9 cellular contexts compared by ENCODE assay signal in the genomic region with DNA sequence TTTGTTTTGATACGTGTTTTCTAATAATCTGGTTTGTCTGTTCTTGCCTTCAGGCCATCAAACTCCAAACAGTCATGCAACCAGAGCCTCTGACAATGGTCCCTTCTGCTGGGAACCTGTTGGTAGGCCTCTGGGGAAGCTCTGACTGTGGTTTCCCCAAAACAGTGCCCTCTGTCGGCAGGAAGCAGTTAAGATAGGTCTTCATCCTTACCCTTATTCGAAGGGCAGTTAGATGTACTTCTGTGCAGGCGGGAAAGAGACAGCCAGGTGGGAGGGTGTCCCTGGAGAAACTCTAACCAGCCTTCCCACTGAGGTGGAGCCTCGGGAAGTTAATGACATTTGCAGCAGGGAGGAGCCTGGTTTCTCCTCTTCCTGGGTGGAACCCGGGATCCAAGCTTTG.
DNase-seq lines count a peak whose midpoint lies in the region; ATAC-seq, FAIRE-seq and TF ChIP-seq lines count a peak whose summit lies in the region.
"Had no signal": no experiment of that assay in that cellular context is flagged by ENCODE, and none has a peak within 500 bp of the region (broad histone marks: within the 10 kb centered on the region; RNA-seq: fewer than 3 reads in every experiment).

No MANE protein-coding gene starts in this region.

- no peaks in the 10 kb centered on the region for H3K4me1 ChIP-seq in keratinocyte (ENCODE audit: control insufficient read depth, extremely low read depth, insufficient read depth, low read length)
- H3K4me1 ChIP-seq: parathyroid adenoma had no signal

- ATAC-seq in HG02610 (IDR thresholded peaks at IDR 0.05; ENCODE audit: unreplicated experiment), result peak; percentile 68
- no peak for ATAC-seq in GM21526 (IDR thresholded peaks at IDR 0.05; ENCODE audit: low FRiP score, unreplicated experiment)

- H3K4me1 Mint-ChIP-seq in activated CD4-positive, alpha-beta T cell treated with anti-CD3 and anti-CD28 coated beads, Interleukin-2, amount 10 ng/mL, durations not matched to agents 24 days and 14 days, result no peaks in the 10 kb centered on the region

- no peak overlapping the region for H3K4me3 ChIP-seq in keratinocyte (ENCODE audit: control insufficient read depth in 2 of 3, extremely low read depth in 1 of 3, insufficient read depth in 2 of 3, low read depth in 1 of 3, low read length in 3 of 3)

- H3K4me2 ChIP-seq in keratinocyte (ENCODE audit: control insufficient read depth, extremely low read depth, insufficient read depth, low read depth, low read length), result no peak overlapping the region

- no peak overlapping the region for H2AFZ ChIP-seq in keratinocyte (ENCODE audit: control insufficient read depth, low read length)
- H2AFZ ChIP-seq: parathyroid adenoma had no signal

- peak; percentile 64 for DNase-seq in activated CD4-positive, alpha-beta T cell treated with anti-CD3 and anti-CD28 coated beads, Interleukin-2, amount 10 ng/mL, durations not matched to agents 24 days and 14 days
- no peak for DNase-seq in activated CD4-positive, alpha-beta T cell treated with anti-CD3 and anti-CD28 coated beads for 4 hours
- DNase-seq in RPMI7951 (ENCODE audit: low read depth) (peak; percentile 40), keratinocyte (ENCODE audit: low read depth, low spot score) (no peak), NK-92 (lab: John Stamatoyannopoulos, UW; ENCODE audit: unreplicated experiment) (no peak), GF-D8 (lab: John Stamatoyannopoulos, UW) (no peak)

- H3K9me3 Mint-ChIP-seq in activated CD4-positive, alpha-beta T cell treated with anti-CD3 and anti-CD28 coated beads, Interleukin-2, amount 10 ng/mL, durations not matched to agents 24 days and 14 days, result peaks cover 4% of the 10 kb centered on the region

- H3K9me3 ChIP-seq in keratinocyte (ENCODE audit: control insufficient read depth, low read depth, low read length), result no peaks in the 10 kb centered on the region

- no peaks in the 10 kb centered on the region for H3K9me1 ChIP-seq in keratinocyte (ENCODE audit: control insufficient read depth, extremely low read depth, insufficient read depth, low read length)

- no peaks in the 10 kb centered on the region for H3K36me3 Mint-ChIP-seq in activated CD4-positive, alpha-beta T cell treated with anti-CD3 and anti-CD28 coated beads, Interleukin-2, amount 10 ng/mL, durations not matched to agents 24 days and 14 days (ENCODE audit: low read depth)

- H3K36me3 ChIP-seq in keratinocyte (ENCODE audit: control insufficient read depth in 2 of 2, extremely low read depth in 1 of 2, insufficient read depth in 2 of 2, low read length in 2 of 2), result no peaks in the 10 kb centered on the region

- no peak overlapping the region for H3K27ac Mint-ChIP-seq in activated CD4-positive, alpha-beta T cell treated with anti-CD3 and anti-CD28 coated beads, Interleukin-2, amount 10 ng/mL, durations not matched to agents 24 days and 14 days

- no peaks in the 10 kb centered on the region for H4K20me1 ChIP-seq in keratinocyte (ENCODE audit: control insufficient read depth, extremely low read depth, insufficient read depth, low read length)

- H3K9ac ChIP-seq in keratinocyte (ENCODE audit: control insufficient read depth, extremely low read depth, insufficient read depth, low read length), result no peak overlapping the region
- H3K9ac ChIP-seq: parathyroid adenoma had no signal

- H3K27me3 Mint-ChIP-seq in activated CD4-positive, alpha-beta T cell treated with anti-CD3 and anti-CD28 coated beads, Interleukin-2, amount 10 ng/mL, durations not matched to agents 24 days and 14 days, result no peaks in the 10 kb centered on the region

- FAIRE-seq in keratinocyte (lab: Jason Lieb, UNC), result no peak

- intact Hi-C loops in activated CD4-positive, alpha-beta T cell treated with anti-CD3 and anti-CD28 coated beads, Interleukin-2, amount 10 ng/mL, durations not matched to agents 24 days and 14 days (cut with micrococcal nuclease), result no loop called here

- H3K27me3 ChIP-seq in keratinocyte (ENCODE audit: control insufficient read depth, extremely low read depth, insufficient read depth, low read length), result no peaks in the 10 kb centered on the region

- no peaks in the 10 kb centered on the region for H3K79me2 ChIP-seq in keratinocyte (ENCODE audit: control insufficient read depth, insufficient read depth, low read length)
- H3K79me2 ChIP-seq: parathyroid adenoma had no signal

- dilution Hi-C loops in keratinocyte (cut with MboI; ENCODE audit: extremely low pct_ligation_motif_present, low sequenced_read_pairs), result no loop called here

- H3K4me3 Mint-ChIP-seq in activated CD4-positive, alpha-beta T cell treated with anti-CD3 and anti-CD28 coated beads, Interleukin-2, amount 10 ng/mL, durations not matched to agents 24 days and 14 days, result no peak overlapping the region

- no peak overlapping the region for H3K27ac ChIP-seq in keratinocyte (ENCODE audit: control insufficient read depth, insufficient read depth, low read length)
- H3K27ac ChIP-seq: parathyroid adenoma had no signal

- TF ChIP-seq CTCF in keratinocyte (optimal IDR thresholded peaks at IDR 0.05 in 1 of 3, IDR thresholded peaks at IDR 0.05 in 1 of 3, conservative IDR thresholded peaks at IDR 0.05 in 1 of 3; ENCODE audit: extremely low read depth in 1 of 3, insufficient read depth in 2 of 3, low read length in 3 of 3), result peak; percentile 47 to 58 (median 48)

Comparison
In these comparisons a context has a peak if more than half of its experiments do, and no peak if none do; other contexts are left out.
1. DNase-seq: peak in activated CD4-positive, alpha-beta T cell treated with anti-CD3 and anti-CD28 coated beads, Interleukin-2, amount 10 ng/mL, durations not matched to agents 24 days and 14 days (single experiment) and RPMI7951 (single experiment); none in activated CD4-positive, alpha-beta T cell treated with anti-CD3 and anti-CD28 coated beads for 4 hours (0 of 2), keratinocyte (single experiment), NK-92 (single experiment) and GF-D8 (single experiment).